Comparison of ENCODE assay signal across 16 cellular contexts in the genomic region with DNA sequence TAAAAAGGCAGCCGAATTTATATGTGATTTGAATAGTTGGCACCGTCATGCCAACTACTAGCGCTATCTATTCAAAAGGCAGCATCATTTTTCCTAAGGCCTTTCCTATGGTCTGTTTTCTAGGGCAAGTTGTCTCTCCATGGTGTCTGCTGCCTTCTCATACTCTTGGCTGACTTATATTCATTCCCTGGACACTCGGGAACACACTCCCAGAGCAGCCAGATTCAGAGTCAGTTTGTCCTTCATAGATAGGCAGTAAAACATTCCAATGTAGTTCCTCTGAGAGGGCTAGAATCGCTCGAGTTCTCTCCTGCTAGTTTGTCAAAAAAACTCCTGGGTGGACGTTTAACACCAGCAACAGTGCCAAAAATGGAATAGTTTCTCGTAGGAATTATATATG.
"Had no signal": no experiment of that assay in that cellular context is flagged by ENCODE, and none has a peak within 500 bp of the region (broad histone marks: within the 10 kb centered on the region; RNA-seq: fewer than 3 reads in every experiment).

No MANE protein-coding gene starts in this region.

- H3K27me3 ChIP-seq: left lung had no signal

- H3K9me3 ChIP-seq: left lung had no signal

- DNase-seq: activated B cell treated with CpG ODN at 0.5 μM for 24 hours; activated CD4-positive, alpha-beta T cell treated with anti-CD3 and anti-CD28 coated beads for 36 hours; activated CD4-positive, alpha-beta T cell treated with anti-CD3 and anti-CD28 coated beads, Interleukin-2, amount 50 U/mL, for 48 hours; activated effector memory CD4-positive, alpha-beta T cell treated with Interleukin-2 at 50 U/mL for 16 hours; activated naive CD4-positive, alpha-beta T cell treated with anti-CD3 and anti-CD28 coated beads for 36 hours; activated naive CD8-positive, alpha-beta T cell treated with anti-CD3 and anti-CD28 coated beads, Interleukin-2, amount 10 ng/mL, durations not matched to agents 7 days and 5 days; activated T-cell treated with anti-CD3 and anti-CD28 coated beads, Interleukin-2, amount 50 U/mL, for 72 hours; effector CD4-positive, alpha-beta T cell; immature natural killer cell; left lung; mammary epithelial cell; stimulated activated CD4-positive, alpha-beta T cell treated with anti-CD3 and anti-CD28 coated beads, Interleukin-4, amount 100 ng/mL, for 1 hour; stimulated activated naive CD4-positive, alpha-beta T cell had no signal

- ATAC-seq: activated CD4-positive, alpha-beta T cell treated with anti-CD3 and anti-CD28 coated beads for 36 hours; activated T-cell treated with anti-CD3 and anti-CD28 coated beads, Interleukin-2, amount 50 U/mL, for 72 hours; left lung; natural killer cell treated with Interleukin-12 subunit alpha and Interleukin-12 subunit beta and Interleukin-15 and Interleukin-18, amount 100 ng/mL, for 72 hours; sciatic nerve had no signal

- H3K9ac ChIP-seq: parathyroid adenoma had no signal

- H3K4me1 ChIP-seq: left lung, parathyroid adenoma had no signal

- H3K4me3 ChIP-seq: left lung had no signal

- H3K27ac ChIP-seq: left lung, parathyroid adenoma had no signal

- H3K36me3 ChIP-seq: left lung had no signal
